ENCODE assay signal across 1 cellular context in genomic region chr2:68059769-68060525, GRCh38.
TF ChIP-seq lines count a peak whose summit lies in the region.

No MANE protein-coding gene starts in this region.

TF ChIP-seq in IMR-90, 13 proteins besides CTCF, POLR2A, EP300 and RAD21 (continued from another document):
- TF ChIP-seq RCOR1 (IDR thresholded peaks at IDR 0.05; ENCODE audit: insufficient replicate concordance, low read length): no peak
- TF ChIP-seq BHLHE40 (IDR thresholded peaks at IDR 0.05; ENCODE audit: low read depth, low read length): no peak
- no peak for TF ChIP-seq MAZ (IDR thresholded peaks at IDR 0.05; ENCODE audit: borderline replicate concordance, low read depth, low read length)
TF ChIP-seq in IMR-90: peak in this region for 0.
